ENCODE assay signal across 2 cellular contexts in the genomic region with DNA sequence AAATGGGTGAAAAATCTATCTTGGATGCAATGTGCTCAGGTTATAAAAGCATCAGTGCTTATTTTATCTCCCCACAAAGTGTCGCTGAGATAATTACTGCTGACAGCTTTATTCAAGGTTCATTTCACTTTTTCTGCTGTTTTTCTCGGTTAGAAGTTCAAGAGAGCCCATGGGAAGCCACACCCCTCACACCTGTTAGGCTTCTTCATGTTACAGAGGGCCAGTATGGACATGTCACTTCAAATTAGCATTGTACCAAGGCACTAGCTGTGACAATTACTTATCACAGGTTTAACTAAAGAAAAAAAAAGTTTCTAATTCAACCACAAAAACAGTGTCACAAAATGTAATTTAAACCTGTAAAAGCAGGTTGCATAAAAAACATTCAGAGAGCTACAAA.
TF ChIP-seq lines count a peak whose summit lies in the region.

No MANE protein-coding gene starts in this region.

TF ChIP-seq in HEK293, 187 proteins besides CTCF, POLR2A, EP300 and RAD21 (continued from another document):
- TF ChIP-seq ZNF76 (tag by site-specific recombination; IDR thresholded peaks at IDR 0.05; ENCODE audit: borderline replicate concordance, low read depth) (no peak), ZFP3 (tag by site-specific recombination; IDR thresholded peaks at IDR 0.05; ENCODE audit: low read depth) (no peak), KLF10 (tag by site-specific recombination; IDR thresholded peaks at IDR 0.05) (peak; percentile 61), SCRT2 (tag by site-specific recombination; IDR thresholded peaks at IDR 0.05) (peak; percentile 95), ZNF843 (tag by site-specific recombination; IDR thresholded peaks at IDR 0.05) (peak; percentile 39; the same call in 1 of the 2 replicates), SCRT1 (tag by site-specific recombination; IDR thresholded peaks at IDR 0.05; ENCODE audit: borderline replicate concordance) (peak; percentile 93), SETDB1 (IDR thresholded peaks at IDR 0.05; ENCODE audit: insufficient read length, low read length) (no peak), ZNF146 (tag by site-specific recombination; IDR thresholded peaks at IDR 0.05) (no peak), MEIS1 (CRISPR knock-in tag; IDR thresholded peaks at IDR 0.05; ENCODE audit: borderline replicate concordance) (no peak), ZXDB (tag by site-specific recombination; IDR thresholded peaks at IDR 0.05) (0 out of 2 replicates have a peak, but pooled peaks have one; percentile 30), ZNF560 (tag by site-specific recombination; IDR thresholded peaks at IDR 0.05; ENCODE audit: borderline replicate concordance) (no peak), ZNF184 (tag by site-specific recombination; IDR thresholded peaks at IDR 0.05) (no peak), PRDM1 (tag by site-specific recombination; IDR thresholded peaks at IDR 0.05) (no peak), ZNF596 (tag by site-specific recombination; IDR thresholded peaks at IDR 0.05) (peak; percentile 29; the same call in 1 of the 2 replicates), ZNF140 (tag by site-specific recombination; IDR thresholded peaks at IDR 0.05) (no peak), ZNF391 (tag by site-specific recombination; IDR thresholded peaks at IDR 0.05; ENCODE audit: borderline replicate concordance, low read depth) (no peak), ZNF10 (tag by site-specific recombination; IDR thresholded peaks at IDR 0.05) (no peak), ZNF394 (tag by site-specific recombination; IDR thresholded peaks at IDR 0.05; ENCODE audit: borderline replicate concordance) (no peak), IKZF3 (tag by site-specific recombination; IDR thresholded peaks at IDR 0.05) (peak; percentile 17; the same call in 1 of the 2 replicates), OSR2 (tag by site-specific recombination; IDR thresholded peaks at IDR 0.05) (peak; percentile 68; the same call in 1 of the 2 replicates)
- TF ChIP-seq, protein P1, sequence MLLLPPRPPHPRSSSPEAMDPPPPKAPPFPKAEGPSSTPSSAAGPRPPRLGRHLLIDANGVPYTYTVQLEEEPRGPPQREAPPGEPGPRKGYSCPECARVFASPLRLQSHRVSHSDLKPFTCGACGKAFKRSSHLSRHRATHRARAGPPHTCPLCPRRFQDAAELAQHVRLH (tag by site-specific recombination; IDR thresholded peaks at IDR 0.05) = no peak
- TF ChIP-seq, protein P2, sequence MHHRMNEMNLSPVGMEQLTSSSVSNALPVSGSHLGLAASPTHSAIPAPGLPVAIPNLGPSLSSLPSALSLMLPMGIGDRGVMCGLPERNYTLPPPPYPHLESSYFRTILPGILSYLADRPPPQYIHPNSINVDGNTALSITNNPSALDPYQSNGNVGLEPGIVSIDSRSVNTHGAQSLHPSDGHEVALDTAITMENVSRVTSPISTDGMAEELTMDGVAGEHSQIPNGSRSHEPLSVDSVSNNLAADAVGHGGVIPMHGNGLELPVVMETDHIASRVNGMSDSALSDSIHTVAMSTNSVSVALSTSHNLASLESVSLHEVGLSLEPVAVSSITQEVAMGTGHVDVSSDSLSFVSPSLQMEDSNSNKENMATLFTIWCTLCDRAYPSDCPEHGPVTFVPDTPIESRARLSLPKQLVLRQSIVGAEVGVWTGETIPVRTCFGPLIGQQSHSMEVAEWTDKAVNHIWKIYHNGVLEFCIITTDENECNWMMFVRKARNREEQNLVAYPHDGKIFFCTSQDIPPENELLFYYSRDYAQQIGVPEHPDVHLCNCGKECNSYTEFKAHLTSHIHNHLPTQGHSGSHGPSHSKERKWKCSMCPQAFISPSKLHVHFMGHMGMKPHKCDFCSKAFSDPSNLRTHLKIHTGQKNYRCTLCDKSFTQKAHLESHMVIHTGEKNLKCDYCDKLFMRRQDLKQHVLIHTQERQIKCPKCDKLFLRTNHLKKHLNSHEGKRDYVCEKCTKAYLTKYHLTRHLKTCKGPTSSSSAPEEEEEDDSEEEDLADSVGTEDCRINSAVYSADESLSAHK (tag by site-specific recombination; IDR thresholded peaks at IDR 0.05) = no peak
- TF ChIP-seq, protein P3, sequence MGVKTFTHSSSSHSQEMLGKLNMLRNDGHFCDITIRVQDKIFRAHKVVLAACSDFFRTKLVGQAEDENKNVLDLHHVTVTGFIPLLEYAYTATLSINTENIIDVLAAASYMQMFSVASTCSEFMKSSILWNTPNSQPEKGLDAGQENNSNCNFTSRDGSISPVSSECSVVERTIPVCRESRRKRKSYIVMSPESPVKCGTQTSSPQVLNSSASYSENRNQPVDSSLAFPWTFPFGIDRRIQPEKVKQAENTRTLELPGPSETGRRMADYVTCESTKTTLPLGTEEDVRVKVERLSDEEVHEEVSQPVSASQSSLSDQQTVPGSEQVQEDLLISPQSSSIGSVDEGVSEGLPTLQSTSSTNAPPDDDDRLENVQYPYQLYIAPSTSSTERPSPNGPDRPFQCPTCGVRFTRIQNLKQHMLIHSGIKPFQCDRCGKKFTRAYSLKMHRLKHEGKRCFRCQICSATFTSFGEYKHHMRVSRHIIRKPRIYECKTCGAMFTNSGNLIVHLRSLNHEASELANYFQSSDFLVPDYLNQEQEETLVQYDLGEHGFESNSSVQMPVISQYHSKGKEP (tag by site-specific recombination; IDR thresholded peaks at IDR 0.05) = 0 out of 2 replicates have a peak, but pooled peaks have one; percentile 10
- TF ChIP-seq, protein P4, sequence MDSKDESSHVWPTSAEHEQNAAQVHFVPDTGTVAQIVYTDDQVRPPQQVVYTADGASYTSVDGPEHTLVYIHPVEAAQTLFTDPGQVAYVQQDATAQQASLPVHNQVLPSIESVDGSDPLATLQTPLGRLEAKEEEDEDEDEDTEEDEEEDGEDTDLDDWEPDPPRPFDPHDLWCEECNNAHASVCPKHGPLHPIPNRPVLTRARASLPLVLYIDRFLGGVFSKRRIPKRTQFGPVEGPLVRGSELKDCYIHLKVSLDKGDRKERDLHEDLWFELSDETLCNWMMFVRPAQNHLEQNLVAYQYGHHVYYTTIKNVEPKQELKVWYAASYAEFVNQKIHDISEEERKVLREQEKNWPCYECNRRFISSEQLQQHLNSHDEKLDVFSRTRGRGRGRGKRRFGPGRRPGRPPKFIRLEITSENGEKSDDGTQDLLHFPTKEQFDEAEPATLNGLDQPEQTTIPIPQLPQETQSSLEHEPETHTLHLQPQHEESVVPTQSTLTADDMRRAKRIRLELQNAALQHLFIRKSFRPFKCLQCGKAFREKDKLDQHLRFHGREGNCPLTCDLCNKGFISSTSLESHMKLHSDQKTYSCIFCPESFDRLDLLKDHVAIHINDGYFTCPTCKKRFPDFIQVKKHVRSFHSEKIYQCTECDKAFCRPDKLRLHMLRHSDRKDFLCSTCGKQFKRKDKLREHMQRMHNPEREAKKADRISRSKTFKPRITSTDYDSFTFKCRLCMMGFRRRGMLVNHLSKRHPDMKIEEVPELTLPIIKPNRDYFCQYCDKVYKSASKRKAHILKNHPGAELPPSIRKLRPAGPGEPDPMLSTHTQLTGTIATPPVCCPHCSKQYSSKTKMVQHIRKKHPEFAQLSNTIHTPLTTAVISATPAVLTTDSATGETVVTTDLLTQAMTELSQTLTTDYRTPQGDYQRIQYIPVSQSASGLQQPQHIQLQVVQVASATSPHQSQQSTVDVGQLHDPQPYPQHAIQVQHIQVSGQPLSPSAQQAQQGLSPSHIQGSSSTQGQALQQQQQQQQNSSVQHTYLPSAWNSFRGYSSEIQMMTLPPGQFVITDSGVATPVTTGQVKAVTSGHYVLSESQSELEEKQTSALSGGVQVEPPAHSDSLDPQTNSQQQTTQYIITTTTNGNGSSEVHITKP (tag by site-specific recombination; IDR thresholded peaks at IDR 0.05) = 0 out of 2 replicates have a peak, but pooled peaks have one; percentile 11

TF ChIP-seq in K562, 482 proteins besides CTCF, POLR2A, EP300 and RAD21 (continued from another document):
- TF ChIP-seq, protein P5, sequence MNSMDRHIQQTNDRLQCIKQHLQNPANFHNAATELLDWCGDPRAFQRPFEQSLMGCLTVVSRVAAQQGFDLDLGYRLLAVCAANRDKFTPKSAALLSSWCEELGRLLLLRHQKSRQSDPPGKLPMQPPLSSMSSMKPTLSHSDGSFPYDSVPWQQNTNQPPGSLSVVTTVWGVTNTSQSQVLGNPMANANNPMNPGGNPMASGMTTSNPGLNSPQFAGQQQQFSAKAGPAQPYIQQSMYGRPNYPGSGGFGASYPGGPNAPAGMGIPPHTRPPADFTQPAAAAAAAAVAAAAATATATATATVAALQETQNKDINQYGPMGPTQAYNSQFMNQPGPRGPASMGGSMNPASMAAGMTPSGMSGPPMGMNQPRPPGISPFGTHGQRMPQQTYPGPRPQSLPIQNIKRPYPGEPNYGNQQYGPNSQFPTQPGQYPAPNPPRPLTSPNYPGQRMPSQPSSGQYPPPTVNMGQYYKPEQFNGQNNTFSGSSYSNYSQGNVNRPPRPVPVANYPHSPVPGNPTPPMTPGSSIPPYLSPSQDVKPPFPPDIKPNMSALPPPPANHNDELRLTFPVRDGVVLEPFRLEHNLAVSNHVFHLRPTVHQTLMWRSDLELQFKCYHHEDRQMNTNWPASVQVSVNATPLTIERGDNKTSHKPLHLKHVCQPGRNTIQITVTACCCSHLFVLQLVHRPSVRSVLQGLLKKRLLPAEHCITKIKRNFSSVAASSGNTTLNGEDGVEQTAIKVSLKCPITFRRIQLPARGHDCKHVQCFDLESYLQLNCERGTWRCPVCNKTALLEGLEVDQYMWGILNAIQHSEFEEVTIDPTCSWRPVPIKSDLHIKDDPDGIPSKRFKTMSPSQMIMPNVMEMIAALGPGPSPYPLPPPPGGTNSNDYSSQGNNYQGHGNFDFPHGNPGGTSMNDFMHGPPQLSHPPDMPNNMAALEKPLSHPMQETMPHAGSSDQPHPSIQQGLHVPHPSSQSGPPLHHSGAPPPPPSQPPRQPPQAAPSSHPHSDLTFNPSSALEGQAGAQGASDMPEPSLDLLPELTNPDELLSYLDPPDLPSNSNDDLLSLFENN (IDR thresholded peaks at IDR 0.05; ENCODE audit: low read depth in 2 of 2, low read length in 2 of 2) = no peak
- TF ChIP-seq, protein P6, sequence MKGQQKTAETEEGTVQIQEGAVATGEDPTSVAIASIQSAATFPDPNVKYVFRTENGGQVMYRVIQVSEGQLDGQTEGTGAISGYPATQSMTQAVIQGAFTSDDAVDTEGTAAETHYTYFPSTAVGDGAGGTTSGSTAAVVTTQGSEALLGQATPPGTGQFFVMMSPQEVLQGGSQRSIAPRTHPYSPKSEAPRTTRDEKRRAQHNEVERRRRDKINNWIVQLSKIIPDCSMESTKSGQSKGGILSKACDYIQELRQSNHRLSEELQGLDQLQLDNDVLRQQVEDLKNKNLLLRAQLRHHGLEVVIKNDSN (CRISPR knock-in tag; IDR thresholded peaks at IDR 0.05) = no peak
- TF ChIP-seq, protein P7, sequence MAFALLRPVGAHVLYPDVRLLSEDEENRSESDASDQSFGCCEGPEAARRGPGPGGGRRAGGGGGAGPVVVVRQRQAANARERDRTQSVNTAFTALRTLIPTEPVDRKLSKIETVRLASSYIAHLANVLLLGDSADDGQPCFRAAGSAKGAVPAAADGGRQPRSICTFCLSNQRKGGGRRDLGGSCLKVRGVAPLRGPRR (CRISPR knock-in tag; IDR thresholded peaks at IDR 0.05) = no peak
- TF ChIP-seq BACH1 (tag; IDR thresholded peaks at IDR 0.05) (no peak), CBX2 (IDR thresholded peaks at IDR 0.05; ENCODE audit: insufficient read depth, low read length, poor library complexity, severe bottlenecking) (no peak), GATA2 (CRISPR knock-in tag; IDR thresholded peaks at IDR 0.05) (no peak), NFXL1 (CRISPR knock-in tag; IDR thresholded peaks at IDR 0.05) (no peak), KLF6 (CRISPR knock-in tag; IDR thresholded peaks at IDR 0.05; ENCODE audit: borderline replicate concordance) (no peak), MEIS2 (IDR thresholded peaks at IDR 0.05; ENCODE audit: partially characterized antibody) (no peak), CHD2 (IDR thresholded peaks at IDR 0.05; ENCODE audit: low read depth, low read length) (no peak), ZNF140 (CRISPR knock-in tag; IDR thresholded peaks at IDR 0.05) (no peak)
- TF ChIP-seq, protein P8, sequence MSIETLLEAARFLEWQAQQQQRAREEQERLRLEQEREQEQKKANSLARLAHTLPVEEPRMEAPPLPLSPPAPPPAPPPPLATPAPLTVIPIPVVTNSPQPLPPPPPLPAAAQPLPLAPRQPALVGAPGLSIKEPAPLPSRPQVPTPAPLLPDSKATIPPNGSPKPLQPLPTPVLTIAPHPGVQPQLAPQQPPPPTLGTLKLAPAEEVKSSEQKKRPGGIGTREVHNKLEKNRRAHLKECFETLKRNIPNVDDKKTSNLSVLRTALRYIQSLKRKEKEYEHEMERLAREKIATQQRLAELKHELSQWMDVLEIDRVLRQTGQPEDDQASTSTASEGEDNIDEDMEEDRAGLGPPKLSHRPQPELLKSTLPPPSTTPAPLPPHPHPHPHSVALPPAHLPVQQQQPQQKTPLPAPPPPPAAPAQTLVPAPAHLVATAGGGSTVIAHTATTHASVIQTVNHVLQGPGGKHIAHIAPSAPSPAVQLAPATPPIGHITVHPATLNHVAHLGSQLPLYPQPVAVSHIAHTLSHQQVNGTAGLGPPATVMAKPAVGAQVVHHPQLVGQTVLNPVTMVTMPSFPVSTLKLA (conservative IDR thresholded peaks at IDR 0.05) = no peak
- TF ChIP-seq, protein P9, sequence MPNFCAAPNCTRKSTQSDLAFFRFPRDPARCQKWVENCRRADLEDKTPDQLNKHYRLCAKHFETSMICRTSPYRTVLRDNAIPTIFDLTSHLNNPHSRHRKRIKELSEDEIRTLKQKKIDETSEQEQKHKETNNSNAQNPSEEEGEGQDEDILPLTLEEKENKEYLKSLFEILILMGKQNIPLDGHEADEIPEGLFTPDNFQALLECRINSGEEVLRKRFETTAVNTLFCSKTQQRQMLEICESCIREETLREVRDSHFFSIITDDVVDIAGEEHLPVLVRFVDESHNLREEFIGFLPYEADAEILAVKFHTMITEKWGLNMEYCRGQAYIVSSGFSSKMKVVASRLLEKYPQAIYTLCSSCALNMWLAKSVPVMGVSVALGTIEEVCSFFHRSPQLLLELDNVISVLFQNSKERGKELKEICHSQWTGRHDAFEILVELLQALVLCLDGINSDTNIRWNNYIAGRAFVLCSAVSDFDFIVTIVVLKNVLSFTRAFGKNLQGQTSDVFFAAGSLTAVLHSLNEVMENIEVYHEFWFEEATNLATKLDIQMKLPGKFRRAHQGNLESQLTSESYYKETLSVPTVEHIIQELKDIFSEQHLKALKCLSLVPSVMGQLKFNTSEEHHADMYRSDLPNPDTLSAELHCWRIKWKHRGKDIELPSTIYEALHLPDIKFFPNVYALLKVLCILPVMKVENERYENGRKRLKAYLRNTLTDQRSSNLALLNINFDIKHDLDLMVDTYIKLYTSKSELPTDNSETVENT (CRISPR knock-in tag; IDR thresholded peaks at IDR 0.05) = no peak
TF ChIP-seq in K562: peak in this region for 0.
